Comparison of ENCODE assay signal across 26 cellular contexts in genomic region chr4:66052426-66052825, GRCh38.
"Had no signal": no experiment of that assay in that cellular context is flagged by ENCODE, and none has a peak within 500 bp of the region (broad histone marks: within the 10 kb centered on the region; RNA-seq: fewer than 3 reads in every experiment).

No MANE protein-coding gene starts in this region.

- H3K36me3 ChIP-seq: brain microvascular endothelial cell, left ventricle myocardium inferior, stomach, suprapubic skin, tibial artery, upper lobe of right lung had no signal

- H3K27me3 ChIP-seq: brain microvascular endothelial cell, stomach, suprapubic skin, tibial artery, upper lobe of right lung had no signal

- H3K4me1 ChIP-seq: left ventricle myocardium inferior, stomach, suprapubic skin, tibial artery, upper lobe of right lung had no signal

- H3K27ac ChIP-seq: brain microvascular endothelial cell, left ventricle myocardium inferior, stomach, suprapubic skin, tibial artery, upper lobe of right lung had no signal

- H3K27ac Mint-ChIP-seq: activated B cell treated with CpG ODN at 0.5 μM for 24 hours; activated CD8-positive, alpha-beta T cell treated with anti-CD3 and anti-CD28 coated beads for 36 hours; activated naive CD4-positive, alpha-beta T cell treated with anti-CD3 and anti-CD28 coated beads, Interleukin-2, amount 50 U/mL, for 72 hours; activated T-cell treated with anti-CD3 and anti-CD28 coated beads, Interleukin-2, amount 50 U/mL, for 72 hours; effector memory CD8-positive, alpha-beta T cell; natural killer cell treated with Interleukin-12 subunit alpha and Interleukin-12 subunit beta and Interleukin-15 and Interleukin-18, amount 100 ng/mL, for 72 hours; stimulated activated naive B cell treated with anti-CD40 and anti-IgM and Interleukin-4, amounts not matched to agents 10 μg/mL and 1 μg/mL and 100 μg/mL, for 72 hours; T-helper 2 cell treated with Interferon-gamma antibody and Interleukin-4, amounts not matched to agents 5 μg/mL and 100 μg/mL, for 36 hours had no signal

- H3K4me3 ChIP-seq: left ventricle myocardium inferior, lung, stomach, suprapubic skin, tibial artery, upper lobe of right lung had no signal

- DNase-seq: activated B cell treated with CpG ODN at 0.5 μM for 24 hours; activated CD4-positive, alpha-beta T cell treated with anti-CD3 and anti-CD28 coated beads, Interleukin-2, amount 50 U/mL, for 1 hour; activated CD8-positive, alpha-beta T cell treated with anti-CD3 and anti-CD28 coated beads for 36 hours; activated naive CD4-positive, alpha-beta T cell; activated T-cell treated with anti-CD3 and anti-CD28 coated beads for 4 hours; activated T-cell treated with anti-CD3 and anti-CD28 coated beads, Interleukin-2, amount 50 U/mL, for 72 hours; brain microvascular endothelial cell; cortex of kidney; effector memory CD8-positive, alpha-beta T cell; glutamatergic neuron; islet precursor cell; left ventricle myocardium inferior; mesendoderm; posterior cingulate gyrus; right cardiac atrium; stimulated activated CD4-positive, alpha-beta T cell treated with anti-CD3 and anti-CD28 coated beads, Interleukin-15, amount 100 ng/mL, for 24 hours; stimulated activated CD4-positive, alpha-beta T cell treated with anti-CD3 and anti-CD28 coated beads, Interleukin-2, amount 100 ng/mL, for 24 hours; stimulated activated naive B cell treated with anti-CD40 and anti-IgM and Interleukin-4, amounts not matched to agents 10 μg/mL and 1 μg/mL and 100 μg/mL, for 72 hours; stomach; tibial artery; upper lobe of right lung had no signal

- H3K4me3 Mint-ChIP-seq: activated B cell treated with CpG ODN at 0.5 μM for 24 hours; activated CD8-positive, alpha-beta T cell treated with anti-CD3 and anti-CD28 coated beads for 36 hours; activated T-cell treated with anti-CD3 and anti-CD28 coated beads, Interleukin-2, amount 50 U/mL, for 72 hours; effector memory CD8-positive, alpha-beta T cell; natural killer cell treated with Interleukin-12 subunit alpha and Interleukin-12 subunit beta and Interleukin-15 and Interleukin-18, amount 100 ng/mL, for 72 hours; stimulated activated naive B cell treated with anti-CD40 and anti-IgM and Interleukin-4, amounts not matched to agents 10 μg/mL and 1 μg/mL and 100 μg/mL, for 72 hours; T-helper 2 cell treated with Interferon-gamma antibody and Interleukin-4, amounts not matched to agents 5 μg/mL and 100 μg/mL, for 36 hours had no signal

- ATAC-seq: activated CD8-positive, alpha-beta T cell treated with anti-CD3 and anti-CD28 coated beads for 36 hours; activated naive CD4-positive, alpha-beta T cell treated with anti-CD3 and anti-CD28 coated beads, Interleukin-2, amount 50 U/mL, for 72 hours; activated T-cell treated with anti-CD3 and anti-CD28 coated beads, Interleukin-2, amount 50 U/mL, for 72 hours; effector memory CD8-positive, alpha-beta T cell; natural killer cell treated with Interleukin-12 subunit alpha and Interleukin-12 subunit beta and Interleukin-15 and Interleukin-18, amount 100 ng/mL, for 72 hours; right cardiac atrium; stimulated activated naive B cell treated with anti-CD40 and anti-IgM and Interleukin-4, amounts not matched to agents 10 μg/mL and 1 μg/mL and 100 μg/mL, for 72 hours; upper lobe of right lung had no signal

- H3K9me3 ChIP-seq: left ventricle myocardium inferior, suprapubic skin, tibial artery, upper lobe of right lung had no signal

- H3K27me3 Mint-ChIP-seq: activated B cell treated with CpG ODN at 0.5 μM for 24 hours; activated CD8-positive, alpha-beta T cell treated with anti-CD3 and anti-CD28 coated beads for 36 hours; effector memory CD8-positive, alpha-beta T cell; natural killer cell treated with Interleukin-12 subunit alpha and Interleukin-12 subunit beta and Interleukin-15 and Interleukin-18, amount 100 ng/mL, for 72 hours; stimulated activated naive B cell treated with anti-CD40 and anti-IgM and Interleukin-4, amounts not matched to agents 10 μg/mL and 1 μg/mL and 100 μg/mL, for 72 hours had no signal

- H3K36me3 Mint-ChIP-seq: stimulated activated naive B cell treated with anti-CD40 and anti-IgM and Interleukin-4, amounts not matched to agents 10 μg/mL and 1 μg/mL and 100 μg/mL, for 72 hours had no signal

- H3K4me1 Mint-ChIP-seq: activated B cell treated with CpG ODN at 0.5 μM for 24 hours; stimulated activated naive B cell treated with anti-CD40 and anti-IgM and Interleukin-4, amounts not matched to agents 10 μg/mL and 1 μg/mL and 100 μg/mL, for 72 hours had no signal
